ENCODE assay signal across 13 cellular contexts in genomic region chrX:22365460-22365859, GRCh38.
DNase-seq lines count a peak whose midpoint lies in the region; ATAC-seq and TF ChIP-seq lines count a peak whose summit lies in the region.
"Had no signal": no experiment of that assay in that cellular context is flagged by ENCODE, and none has a peak within 500 bp of the region (broad histone marks: within the 10 kb centered on the region; RNA-seq: fewer than 3 reads in every experiment).

No MANE protein-coding gene starts in this region.

- TF ChIP-seq CTCF in HCT116 (IDR thresholded peaks at IDR 0.05 in 2 of 3, conservative IDR thresholded peaks at IDR 0.05 in 1 of 3; ENCODE audit: borderline replicate concordance in 1 of 3, insufficient read depth in 1 of 3, low read depth in 2 of 3, low read length in 2 of 3), result no peak
- no peak for TF ChIP-seq CTCF in fibroblast of mammary gland (conservative IDR thresholded peaks at IDR 0.05; ENCODE audit: control insufficient read depth, insufficient read depth, low read depth, low read length)

- peak overlapping the region; percentile 49 for H3K4me2 ChIP-seq in HCT116 (ENCODE audit: low read length)

- no peak for TF ChIP-seq POLR2A in HCT116 (IDR thresholded peaks at IDR 0.05; ENCODE audit: borderline replicate concordance, extremely low read depth, insufficient read depth, insufficient read length)

- RAD21 ChIA-PET in HCT116 (lab: Charles Lee; ENCODE audit: low non-redundant PET in 1 of 2, low total read pairs in 2 of 2, uncharacterized antibody in 2 of 2, unreplicated experiment in 2 of 2), result no interaction called here

- POLR2A ChIA-PET in HCT116 (lab: Charles Lee), result no interaction called here

- H3K4me3 ChIP-seq in HCT116 (replicated peaks in 1 of 2; ENCODE audit: low read depth in 1 of 2, low read length in 2 of 2) (no peak overlapping the region), fibroblast of mammary gland (ENCODE audit: control insufficient read depth, low read depth, low read length) (no peak overlapping the region), HAP-1 (no peak overlapping the region)
- H3K4me3 ChIP-seq: left ventricle myocardium inferior, thoracic aorta had no signal

- H2AFZ ChIP-seq in HCT116 (ENCODE audit: low read depth, low read length, poor library complexity, severe bottlenecking), result peak overlapping the region; percentile 35

- DNase-seq in HCT116 (ENCODE audit: low read depth, low spot score) (peak; percentile 86), SW480 (ENCODE audit: low spot score) (peak; percentile 10), fibroblast of mammary gland (ENCODE audit: low read depth) (peak; percentile 94), stromal cell of bone marrow (ENCODE audit: low read depth) (peak; percentile 75), ureter (ENCODE audit: low spot score) (no peak), HAP-1 (ENCODE audit: low spot score in 2 of 2) (no peak)
- DNase-seq: activated CD8-positive, alpha-beta memory T cell treated with anti-CD3 and anti-CD28 coated beads for 24 hours; glutamatergic neuron; left ventricle myocardium inferior; nephron progenitor cell; RPMI8226 had no signal

- H3K27ac ChIP-seq in HCT116 (ENCODE audit: low read depth, low read length), result no peak overlapping the region
- H3K27ac ChIP-seq: left ventricle myocardium inferior, thoracic aorta had no signal

- H3K4me1 ChIP-seq in HCT116 (ENCODE audit: control insufficient read depth in 1 of 2, insufficient read depth in 2 of 2, low read length in 2 of 2) (peaks cover 0 to 13% of the 10 kb centered on the region in 2 experiments; a peak in 2 of 4 replicates), HAP-1 (no peaks in the 10 kb centered on the region)
- H3K4me1 ChIP-seq: left ventricle myocardium inferior had no signal

- no TSS peak for BruUV-seq in HCT116 (replicated peaks; lab: Mats Ljungman, UMichigan)

- intact Hi-C loops in HCT116 (cut with micrococcal nuclease), result loop anchor here (2.0 kb wide), 1 partner anchor 65 kb away; no protein-coding TSS in a partner anchor

- ATAC-seq in HCT116 (peak; percentile 73), GM18520 (IDR thresholded peaks at IDR 0.05; ENCODE audit: unreplicated experiment) (no peak)

- H3K36me3 ChIP-seq in HCT116 (ENCODE audit: control insufficient read depth in 1 of 2, insufficient read depth in 2 of 2, low read length in 2 of 2) (no peaks in the 10 kb centered on the region), HAP-1 (replicated peaks) (no peaks in the 10 kb centered on the region)
- H3K36me3 ChIP-seq: left ventricle myocardium inferior, thoracic aorta had no signal

- H3K79me2 ChIP-seq in HCT116 (ENCODE audit: insufficient read depth, low read length), result no peaks in the 10 kb centered on the region

- H3K9me3 ChIP-seq in HCT116 (ENCODE audit: control insufficient read depth in 1 of 2, insufficient read depth in 1 of 2, low read depth in 1 of 2, low read length in 2 of 2), result no peaks in the 10 kb centered on the region
- no peaks in the 10 kb centered on the region for H3K9me3 ChIP-seq in HAP-1
- H3K9me3 ChIP-seq: left ventricle myocardium inferior, thoracic aorta had no signal

- TF ChIP-seq RAD21 in HCT116 (IDR thresholded peaks at IDR 0.05; ENCODE audit: low read depth), result no peak; the same call in 1 of the 2 replicates

- H3K27me3 ChIP-seq in HCT116 (ENCODE audit: insufficient read depth, low read length) (no peaks in the 10 kb centered on the region), HAP-1 (ENCODE audit: low read depth) (no peaks in the 10 kb centered on the region)

- H3K9me2 ChIP-seq in HCT116 (ENCODE audit: insufficient read depth), result no peaks in the 10 kb centered on the region

- in situ Hi-C loops in HAP-1 (cut with MboI; ENCODE audit: low sequenced_read_pairs), result no loop called here

- no peak overlapping the region for H3K9ac ChIP-seq in HCT116 (ENCODE audit: low read length)

- no peaks in the 10 kb centered on the region for H4K20me1 ChIP-seq in HCT116 (ENCODE audit: insufficient read depth)

- CTCF ChIA-PET in HCT116 (lab: Charles Lee), result interaction anchor here (1.0 kb wide), 1 partner anchor 230 kb away, joined by 3 read pairs; no protein-coding TSS in a partner anchor

TF ChIP-seq in HCT116, 20 proteins besides CTCF, POLR2A, EP300 and RAD21:
- TF ChIP-seq REST (IDR thresholded peaks at IDR 0.05; ENCODE audit: low read depth), result no peak
- TF ChIP-seq CEBPB (IDR thresholded peaks at IDR 0.05; ENCODE audit: low read depth), result peak; percentile 96
- TF ChIP-seq EGR1 (IDR thresholded peaks at IDR 0.05; ENCODE audit: low read depth), result no peak
- TF ChIP-seq POLR2AphosphoS5 (IDR thresholded peaks at IDR 0.05; ENCODE audit: low read depth, low read length), result 0 out of 2 replicates have a peak, but pooled peaks have one; percentile 30
- peak; percentile 57 for TF ChIP-seq ATF3 (IDR thresholded peaks at IDR 0.05)
- no peak for TF ChIP-seq TCF7L2 (IDR thresholded peaks at IDR 0.05; ENCODE audit: borderline replicate concordance, extremely low read depth, insufficient read depth, insufficient read length)
- TF ChIP-seq EZH2phosphoT487 (IDR thresholded peaks at IDR 0.05; ENCODE audit: borderline replicate concordance), result no peak
- TF ChIP-seq EZH2 (IDR thresholded peaks at IDR 0.05), result no peak
- TF ChIP-seq ZBTB33 (IDR thresholded peaks at IDR 0.05; ENCODE audit: extremely low read depth, insufficient replicate concordance, low read length), result no peak
- TF ChIP-seq CBX3 (IDR thresholded peaks at IDR 0.05; ENCODE audit: low read depth), result peak; percentile 81
- peak; percentile 82 for TF ChIP-seq SP1 (IDR thresholded peaks at IDR 0.05; ENCODE audit: low read depth)
- peak; percentile 44; the same call in 1 of the 2 replicates for TF ChIP-seq MAX (IDR thresholded peaks at IDR 0.05)
- TF ChIP-seq ZNF274 (IDR thresholded peaks at IDR 0.05; ENCODE audit: low read depth, low read length), result no peak
- TF ChIP-seq SIN3A (IDR thresholded peaks at IDR 0.05; ENCODE audit: low read depth), result no peak
- peak; percentile 80 for TF ChIP-seq JUND (IDR thresholded peaks at IDR 0.05)
- TF ChIP-seq ZFX (IDR thresholded peaks at IDR 0.05), result no peak
- TF ChIP-seq YY1 (IDR thresholded peaks at IDR 0.05; ENCODE audit: extremely low read depth, insufficient replicate concordance, low read depth, low read length), result no peak
- TF ChIP-seq FOSL1 (IDR thresholded peaks at IDR 0.05; ENCODE audit: low read depth), result peak; percentile 83
- TF ChIP-seq SRF (IDR thresholded peaks at IDR 0.05; ENCODE audit: low read depth), result peak; percentile 63
- TF ChIP-seq ELF1 (IDR thresholded peaks at IDR 0.05; ENCODE audit: borderline replicate concordance, low read depth), result no peak
TF ChIP-seq in HCT116: peak in this region for 9.

Comparison
In these comparisons a context has a peak if more than half of its experiments do, and no peak if none do; other contexts are left out.
1. DNase-seq: peak in HCT116 (single experiment), SW480 (single experiment), fibroblast of mammary gland (single experiment) and stromal cell of bone marrow (single experiment); none in ureter (single experiment) and HAP-1 (0 of 2).